ENCODE assay signal across 17 cellular contexts in genomic region chr11:19788435-19788834, GRCh38.
A peak's percentile ranks its signal among the peaks of the same experiment; 100 is the strongest.
DNase-seq lines count a peak whose midpoint lies in the region; ATAC-seq and TF ChIP-seq lines count a peak whose summit lies in the region.
"Had no signal": no experiment of that assay in that cellular context is flagged by ENCODE, and none has a peak within 500 bp of the region (broad histone marks: within the 10 kb centered on the region; RNA-seq: fewer than 3 reads in every experiment).

No MANE protein-coding gene starts in this region.

- H3K4me1 Mint-ChIP-seq in endodermal cell, result peaks cover 10% of the 10 kb centered on the region
- H3K4me1 Mint-ChIP-seq: B cell had no signal

- H3K36me3 Mint-ChIP-seq in endodermal cell (ENCODE audit: low read depth), result no peaks in the 10 kb centered on the region
- H3K36me3 Mint-ChIP-seq: CD8-positive, alpha-beta T cell had no signal

- no peaks in the 10 kb centered on the region for H3K27me3 ChIP-seq in endodermal cell (ENCODE audit: control insufficient read depth, insufficient read depth, low read length, poor library complexity, severe bottlenecking)
- no peaks in the 10 kb centered on the region for H3K27me3 ChIP-seq in hepatocyte
- H3K27me3 ChIP-seq: BLaER1 treated with 17β-estradiol and CSF1 and Interleukin-3, amounts not matched to agents 10 nM and 100 nM had no signal

- no peak overlapping the region for H3K4me3 ChIP-seq in endodermal cell (ENCODE audit: low read length)
- H3K4me3 ChIP-seq in hepatocyte, result no peak overlapping the region
- H3K4me3 ChIP-seq: A549; BLaER1 treated with 17β-estradiol and CSF1 and Interleukin-3, amounts not matched to agents 10 nM and 100 nM had no signal

- DNase-seq in HEK293T (ENCODE audit: extremely low spot score) (no peak), endodermal cell (peak; percentile 26), hepatocyte (ENCODE audit: low spot score) (no peak), SW480 (ENCODE audit: low spot score) (no peak)
- DNase-seq: AML-193; Caco-2; Calu3; CD4-positive, alpha-beta T cell; CD8-positive, alpha-beta T cell; DMS79 treated with DMSO at 0.1 percent for 48 hours; GF-D8 had no signal

- no peaks in the 10 kb centered on the region for H3K9me2 ChIP-seq in hepatocyte (replicated peaks; ENCODE audit: insufficient read depth)

- CTCF ChIA-PET in HEK293T (lab: Yijun Ruan, JAX), result no interaction called here

- H3K27ac ChIP-seq in endodermal cell (ENCODE audit: low read depth, low read length) (no peak overlapping the region), hepatocyte (peak overlapping the region; percentile 63)
- H3K27ac ChIP-seq: 22Rv1; A549; BLaER1 treated with 17β-estradiol and CSF1 and Interleukin-3, amounts not matched to agents 10 nM and 100 nM; C4-2B had no signal

- no peak overlapping the region for H3K4me3 Mint-ChIP-seq in endodermal cell
- H3K4me3 Mint-ChIP-seq: B cell; CD4-positive, alpha-beta T cell; CD8-positive, alpha-beta T cell had no signal

- ATAC-seq in HG02970 (IDR thresholded peaks at IDR 0.05; ENCODE audit: low FRiP score, unreplicated experiment), result no peak
- ATAC-seq: A549; CD8-positive, alpha-beta T cell had no signal

- H3K4me1 ChIP-seq in endodermal cell (ENCODE audit: control insufficient read depth, insufficient read depth, low read length) (no peaks in the 10 kb centered on the region), hepatocyte (ENCODE audit: insufficient read depth) (peaks cover 33% of the 10 kb centered on the region)
- H3K4me1 ChIP-seq: A549 had no signal

- TF ChIP-seq CTCF in endodermal cell (conservative IDR thresholded peaks at IDR 0.05) (no peak), hepatocyte (IDR thresholded peaks at IDR 0.05; ENCODE audit: poor library complexity) (no peak)

- H4K20me1 ChIP-seq in hepatocyte (ENCODE audit: insufficient read depth, poor library complexity, severe bottlenecking), result no peaks in the 10 kb centered on the region
- H4K20me1 ChIP-seq: BLaER1 treated with 17β-estradiol and CSF1 and Interleukin-3, amounts not matched to agents 10 nM and 100 nM had no signal

- no peak overlapping the region for H3K27ac Mint-ChIP-seq in endodermal cell
- H3K27ac Mint-ChIP-seq: B cell; CD4-positive, alpha-beta T cell; CD8-positive, alpha-beta T cell had no signal

- peaks cover 56% of the 10 kb centered on the region for H3K79me2 ChIP-seq in hepatocyte

- POLR2A ChIA-PET in HEK293T (lab: Yijun Ruan, JAX), result no interaction called here

- H3K9ac ChIP-seq in endodermal cell (ENCODE audit: extremely low read depth, low read length, poor library complexity, severe bottlenecking), result no peak overlapping the region
- H3K9ac ChIP-seq: BLaER1 treated with 17β-estradiol and CSF1 and Interleukin-3, amounts not matched to agents 10 nM and 100 nM had no signal

- H3K4me2 ChIP-seq in hepatocyte, result no peak overlapping the region
- H3K4me2 ChIP-seq: A549; BLaER1 treated with 17β-estradiol and CSF1 and Interleukin-3, amounts not matched to agents 10 nM and 100 nM had no signal

- H2AFZ ChIP-seq in hepatocyte, result no peak overlapping the region

- H3K9me3 ChIP-seq in endodermal cell (ENCODE audit: control insufficient read depth, low read length) (no peaks in the 10 kb centered on the region), hepatocyte (ENCODE audit: low read depth) (no peaks in the 10 kb centered on the region)
- H3K9me3 ChIP-seq: A549; BLaER1 treated with 17β-estradiol and CSF1 and Interleukin-3, amounts not matched to agents 10 nM and 100 nM; Caco-2 had no signal

- H3K27me3 Mint-ChIP-seq in endodermal cell (ENCODE audit: insufficient read depth), result peaks cover 6% of the 10 kb centered on the region

- WGBS in endodermal cell (ENCODE audit: insufficient coverage in 1 of 2, insufficient read length in 1 of 2), 2 experiments, result 92 to 94% methylated on average over 4 of the region's 4 CpGs
- WGBS in hepatocyte (ENCODE audit: low lambda C conversion rate, missing lambda C conversion rate), result 91% methylated on average over 4 of the region's 4 CpGs

- H3K9me3 Mint-ChIP-seq in endodermal cell, result no peaks in the 10 kb centered on the region
- H3K9me3 Mint-ChIP-seq: CD4-positive, alpha-beta T cell; CD8-positive, alpha-beta T cell had no signal

- H3K36me3 ChIP-seq in endodermal cell (ENCODE audit: control insufficient read depth, insufficient read depth, low read length) (no peaks in the 10 kb centered on the region), hepatocyte (replicated peaks; ENCODE audit: insufficient read depth, low read depth) (no peaks in the 10 kb centered on the region)
- H3K36me3 ChIP-seq: BLaER1 treated with 17β-estradiol and CSF1 and Interleukin-3, amounts not matched to agents 10 nM and 100 nM had no signal

TF ChIP-seq in HEK293T, 16 proteins besides CTCF, POLR2A, EP300 and RAD21:
- TF ChIP-seq PKNOX1 (IDR thresholded peaks at IDR 0.05) (no peak), L3MBTL2 (conservative IDR thresholded peaks at IDR 0.05) (peak; percentile 39), BHLHE40 (IDR thresholded peaks at IDR 0.05; ENCODE audit: borderline replicate concordance) (no peak), ARNT (IDR thresholded peaks at IDR 0.05) (no peak), ZNF384 (IDR thresholded peaks at IDR 0.05) (no peak), FOXM1 (IDR thresholded peaks at IDR 0.05; ENCODE audit: borderline replicate concordance) (no peak), ELF4 (IDR thresholded peaks at IDR 0.05) (no peak)
TF ChIP-seq in HEK293T: peak in this region for 1.
